In genomic region chr15:40929730-40930429, GRCh38 we compare ENCODE assay signal across 9 cellular contexts. TPM values are rescaled to one million over a fixed set of nuclear protein-coding genes. Genes with fewer than 3 reads are reported as not detected.
DNase-seq lines count a peak whose midpoint lies in the region; ATAC-seq and TF ChIP-seq lines count a peak whose summit lies in the region.
"Had no signal": no experiment of that assay in that cellular context is flagged by ENCODE, and none has a peak within 500 bp of the region (broad histone marks: within the 10 kb centered on the region; RNA-seq: fewer than 3 reads in every experiment).

No MANE protein-coding gene starts in this region.

- no peak for TF ChIP-seq POLR2A in gastrocnemius medialis (IDR thresholded peaks at IDR 0.05)

- no peaks in the 10 kb centered on the region for H3K9me3 ChIP-seq in right cardiac atrium (ENCODE audit: control insufficient read depth, low read length)
- no peaks in the 10 kb centered on the region for H3K9me3 ChIP-seq in gastrocnemius medialis
- H3K9me3 ChIP-seq: neutrophil had no signal

- no peaks in the 10 kb centered on the region for H3K27me3 ChIP-seq in right cardiac atrium (ENCODE audit: control insufficient read depth, insufficient read depth)
- peaks cover 60 to 72% (median 69%) of the 10 kb centered on the region in 3 donors for H3K27me3 ChIP-seq in gastrocnemius medialis

- H3K4me3 ChIP-seq in AG09309 (ENCODE audit: control insufficient read depth, low read depth, low read length): peak overlapping the region; percentile 41
- peak overlapping the region; percentile 65 for H3K4me3 ChIP-seq in right cardiac atrium (ENCODE audit: low read length)
- H3K4me3 ChIP-seq in gastrocnemius medialis: peak overlapping the region; percentile 56 to 76 (median 65)

- H3K4me3 Mint-ChIP-seq in HFFc6: peak overlapping the region; percentile 85
- H3K4me3 Mint-ChIP-seq in activated T-helper 2 cell treated with anti-CD3 and anti-CD28 coated beads, Interferon-gamma antibody, Interleukin-2, Interleukin-4, amounts not matched to agents 10 μg/mL and 5 μg/mL and 100 μg/mL, durations not matched to agents 14 hours and 24 hours and 36 hours (ENCODE audit: low read depth): peak overlapping the region; percentile 67

- TF ChIP-seq CTCF in AG09309 (IDR thresholded peaks at IDR 0.05; ENCODE audit: control insufficient read depth, insufficient read depth, low read depth, low read length, missing control alignments) (no peak), HFFc6 (IDR thresholded peaks at IDR 0.05) (no peak), gastrocnemius medialis (IDR thresholded peaks at IDR 0.05 in 4 of 5, conservative IDR thresholded peaks at IDR 0.05 in 1 of 5) (no peak)

- no peaks in the 10 kb centered on the region for H3K9me3 Mint-ChIP-seq in HFFc6
- H3K9me3 Mint-ChIP-seq in activated T-helper 2 cell treated with anti-CD3 and anti-CD28 coated beads, Interferon-gamma antibody, Interleukin-2, Interleukin-4, amounts not matched to agents 10 μg/mL and 5 μg/mL and 100 μg/mL, durations not matched to agents 14 hours and 24 hours and 36 hours: no peaks in the 10 kb centered on the region

- H3K27ac Mint-ChIP-seq in HFFc6: no peak overlapping the region
- no peak overlapping the region for H3K27ac Mint-ChIP-seq in activated T-helper 2 cell treated with anti-CD3 and anti-CD28 coated beads, Interferon-gamma antibody, Interleukin-2, Interleukin-4, amounts not matched to agents 10 μg/mL and 5 μg/mL and 100 μg/mL, durations not matched to agents 14 hours and 24 hours and 36 hours

- peaks cover 2% of the 10 kb centered on the region for H3K4me1 ChIP-seq in right cardiac atrium (ENCODE audit: control insufficient read depth, insufficient read depth, low read length)
- H3K4me1 ChIP-seq in gastrocnemius medialis: peaks cover 42 to 57% of the 10 kb centered on the region in 2 donors

- WGBS in right cardiac atrium: under 1% methylated on average over 50 of the region's 50 CpGs

- peak; percentile 42 to 51 for ATAC-seq in right cardiac atrium
- ATAC-seq in gastrocnemius medialis: peak; percentile 34 to 42
- ATAC-seq in HG02642 (IDR thresholded peaks at IDR 0.05; ENCODE audit: poor library complexity, unreplicated experiment): no peak
- ATAC-seq in esophagus mucosa: no peak

- no peaks in the 10 kb centered on the region for H3K36me3 Mint-ChIP-seq in HFFc6 (ENCODE audit: low read depth)
- H3K36me3 Mint-ChIP-seq in activated T-helper 2 cell treated with anti-CD3 and anti-CD28 coated beads, Interferon-gamma antibody, Interleukin-2, Interleukin-4, amounts not matched to agents 10 μg/mL and 5 μg/mL and 100 μg/mL, durations not matched to agents 14 hours and 24 hours and 36 hours (ENCODE audit: low read depth): no peaks in the 10 kb centered on the region

- H3K27me3 Mint-ChIP-seq in HFFc6 (ENCODE audit: insufficient read depth): peaks cover 22% of the 10 kb centered on the region
- peaks cover 64% of the 10 kb centered on the region for H3K27me3 Mint-ChIP-seq in activated T-helper 2 cell treated with anti-CD3 and anti-CD28 coated beads, Interferon-gamma antibody, Interleukin-2, Interleukin-4, amounts not matched to agents 10 μg/mL and 5 μg/mL and 100 μg/mL, durations not matched to agents 14 hours and 24 hours and 36 hours (ENCODE audit: low read depth)

- H3K4me1 Mint-ChIP-seq in HFFc6 (ENCODE audit: low read depth): peaks cover 25% of the 10 kb centered on the region
- H3K4me1 Mint-ChIP-seq in activated T-helper 2 cell treated with anti-CD3 and anti-CD28 coated beads, Interferon-gamma antibody, Interleukin-2, Interleukin-4, amounts not matched to agents 10 μg/mL and 5 μg/mL and 100 μg/mL, durations not matched to agents 14 hours and 24 hours and 36 hours (ENCODE audit: low read depth): peaks cover 36% of the 10 kb centered on the region

- no peaks in the 10 kb centered on the region for H3K36me3 ChIP-seq in gastrocnemius medialis
- H3K36me3 ChIP-seq: neutrophil had no signal

- H3K27ac ChIP-seq in right cardiac atrium (ENCODE audit: low read length): peak overlapping the region; percentile 27
- H3K27ac ChIP-seq in gastrocnemius medialis: peak overlapping the region; percentile 54 to 76 (median 65)
- H3K27ac ChIP-seq: neutrophil had no signal

- in situ Hi-C loops in gastrocnemius medialis (cut with MboI; ENCODE audit: low sequenced_read_pairs in 4 of 4): no loop called here

- no peak for DNase-seq in AG09309 (ENCODE audit: low read depth)
- no peak for DNase-seq in HFFc6
- DNase-seq in activated T-helper 2 cell treated with anti-CD3 and anti-CD28 coated beads, Interferon-gamma antibody, Interleukin-2, Interleukin-4, amounts not matched to agents 10 μg/mL and 5 μg/mL and 100 μg/mL, durations not matched to agents 14 hours and 24 hours and 36 hours (ENCODE audit: low spot score): no peak
- DNase-seq in right cardiac atrium: peak in 2 of 3 donors; percentile 82
- no peak for DNase-seq in gastrocnemius medialis
- DNase-seq in MV-4-11 (lab: John Stamatoyannopoulos, UW): no peak

- intact Hi-C loops in activated T-helper 2 cell treated with anti-CD3 and anti-CD28 coated beads, Interferon-gamma antibody, Interleukin-2, Interleukin-4, amounts not matched to agents 10 μg/mL and 5 μg/mL and 100 μg/mL, durations not matched to agents 14 hours and 24 hours and 36 hours (cut with micrococcal nuclease): no loop called here
- intact Hi-C loops in right cardiac atrium (cut with DNase I) (loop anchor here in 1 of 4 donors (2.0 kb wide), 1 partner anchor 25 kb away; no protein-coding TSS in a partner anchor), gastrocnemius medialis (cut with DNase I; ENCODE audit: low total_unique reads) (no loop called here)

RNA-seq across cellular contexts. Expression of gene DLL4, which starts 0.7 kb away (rescaled TPM):
- under 1 TPM in 2 of 6 experiments, not detected in 4; 0.05 to 0.11 TPM for total RNA-seq in HFFc6 (2021; fragmentation: NEBNext Ultra II Directional; extraction: Animal tissue kit (Norgen Biotek cat#: 25700))
- total RNA-seq in activated T-helper 2 cell treated with anti-CD3 and anti-CD28 coated beads, Interferon-gamma antibody, Interleukin-2, Interleukin-4, amounts not matched to agents 10 μg/mL and 5 μg/mL and 100 μg/mL, durations not matched to agents 14 hours and 24 hours and 36 hours: 0.14 and 0.37 TPM in 2 replicates
- total RNA-seq in right cardiac atrium (10 to 100 TPM in 1 of 4 donors, 1 to 10 TPM in 3; 5.9 to 14.4 (median 7.2) TPM), gastrocnemius medialis (10 to 100 TPM in 2 of 4 donors, 1 to 10 TPM in 2; 5.9 to 15.7 (median 8.9) TPM), esophagus mucosa (1.1 TPM)
- polyA plus RNA-seq in right cardiac atrium: 7.2 TPM

RNA-seq across cellular contexts. Expression of gene CHAC1, which starts 23.4 kb away (rescaled TPM):
- 10 to 100 TPM; 20.8 to 26.0 (median 24.2) TPM for total RNA-seq in HFFc6 (2021; fragmentation: NEBNext Ultra II Directional; extraction: Animal tissue kit (Norgen Biotek cat#: 25700))
- total RNA-seq in activated T-helper 2 cell treated with anti-CD3 and anti-CD28 coated beads, Interferon-gamma antibody, Interleukin-2, Interleukin-4, amounts not matched to agents 10 μg/mL and 5 μg/mL and 100 μg/mL, durations not matched to agents 14 hours and 24 hours and 36 hours: 3.6 and 4.5 TPM in 2 replicates
- total RNA-seq in right cardiac atrium (1 to 10 TPM; 1.6 to 2.0 (median 1.7) TPM), gastrocnemius medialis (100 to 1,000 TPM in 3 of 4 donors, 10 to 100 TPM in 1; 93.4 to 320 (median 139) TPM), esophagus mucosa (31.8 TPM)
- polyA plus RNA-seq in right cardiac atrium: 3.2 TPM

RNA-seq across cellular contexts. Expression of gene VPS18, which starts 35.6 kb away (rescaled TPM):
- 10 to 100 TPM; 27.7 to 33.1 (median 31.2) TPM for total RNA-seq in HFFc6 (2021; fragmentation: NEBNext Ultra II Directional; extraction: Animal tissue kit (Norgen Biotek cat#: 25700))
- 12.6 and 13.1 TPM in 2 replicates for total RNA-seq in activated T-helper 2 cell treated with anti-CD3 and anti-CD28 coated beads, Interferon-gamma antibody, Interleukin-2, Interleukin-4, amounts not matched to agents 10 μg/mL and 5 μg/mL and 100 μg/mL, durations not matched to agents 14 hours and 24 hours and 36 hours
- total RNA-seq in right cardiac atrium: 10 to 100 TPM; 17.6 to 21.0 (median 19.4) TPM
- 12.7 TPM for polyA plus RNA-seq in right cardiac atrium
- 10 to 100 TPM; 18.5 to 26.1 (median 19.3) TPM for total RNA-seq in gastrocnemius medialis
- total RNA-seq in esophagus mucosa: 10.9 TPM

RNA-seq across cellular contexts. Expression of gene RHOV, which starts 55.8 kb away (rescaled TPM):
- under 1 TPM in 5 of 6 experiments, not detected in 1; 0.14 to 0.41 (median 0.31) TPM for total RNA-seq in HFFc6 (2021; fragmentation: NEBNext Ultra II Directional; extraction: Animal tissue kit (Norgen Biotek cat#: 25700))
- 0.80 and 0.82 TPM in 2 replicates for total RNA-seq in activated T-helper 2 cell treated with anti-CD3 and anti-CD28 coated beads, Interferon-gamma antibody, Interleukin-2, Interleukin-4, amounts not matched to agents 10 μg/mL and 5 μg/mL and 100 μg/mL, durations not matched to agents 14 hours and 24 hours and 36 hours
- total RNA-seq in right cardiac atrium (not detected), gastrocnemius medialis (not detected), esophagus mucosa (118 TPM)
- not detected for polyA plus RNA-seq in right cardiac atrium

Comparison
In these comparisons a context has a peak if more than half of its experiments do, and no peak if none do; other contexts are left out.
1. DNase-seq: peak in right cardiac atrium (2 of 3); none in AG09309 (single experiment), HFFc6 (single experiment), activated T-helper 2 cell treated with anti-CD3 and anti-CD28 coated beads, Interferon-gamma antibody, Interleukin-2, Interleukin-4, amounts not matched to agents 10 μg/mL and 5 μg/mL and 100 μg/mL, durations not matched to agents 14 hours and 24 hours and 36 hours (single experiment), gastrocnemius medialis (0 of 2) and MV-4-11 (single experiment).
2. ATAC-seq: peak in right cardiac atrium (2 of 2) and gastrocnemius medialis (2 of 2); none in HG02642 (single experiment) and esophagus mucosa (single experiment).
3. Peak in every context shown above with its lines, with median percentiles within 50 percentile points of each other: H3K4me3 ChIP-seq.